ENCODE assay signal across 2 cellular contexts in genomic region chr22:26681395-26681821, GRCh38.
TF ChIP-seq lines count a peak whose summit lies in the region.

No MANE protein-coding gene starts in this region.

TF ChIP-seq in SK-N-SH treated with all-trans-retinoic acid at 6 μM for 48 hours, 23 proteins besides CTCF, POLR2A, EP300 and RAD21 (continued from another document):
- TF ChIP-seq, protein P1, sequence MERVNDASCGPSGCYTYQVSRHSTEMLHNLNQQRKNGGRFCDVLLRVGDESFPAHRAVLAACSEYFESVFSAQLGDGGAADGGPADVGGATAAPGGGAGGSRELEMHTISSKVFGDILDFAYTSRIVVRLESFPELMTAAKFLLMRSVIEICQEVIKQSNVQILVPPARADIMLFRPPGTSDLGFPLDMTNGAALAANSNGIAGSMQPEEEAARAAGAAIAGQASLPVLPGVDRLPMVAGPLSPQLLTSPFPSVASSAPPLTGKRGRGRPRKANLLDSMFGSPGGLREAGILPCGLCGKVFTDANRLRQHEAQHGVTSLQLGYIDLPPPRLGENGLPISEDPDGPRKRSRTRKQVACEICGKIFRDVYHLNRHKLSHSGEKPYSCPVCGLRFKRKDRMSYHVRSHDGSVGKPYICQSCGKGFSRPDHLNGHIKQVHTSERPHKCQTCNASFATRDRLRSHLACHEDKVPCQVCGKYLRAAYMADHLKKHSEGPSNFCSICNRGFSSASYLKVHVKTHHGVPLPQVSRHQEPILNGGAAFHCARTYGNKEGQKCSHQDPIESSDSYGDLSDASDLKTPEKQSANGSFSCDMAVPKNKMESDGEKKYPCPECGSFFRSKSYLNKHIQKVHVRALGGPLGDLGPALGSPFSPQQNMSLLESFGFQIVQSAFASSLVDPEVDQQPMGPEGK (CRISPR knock-in tag; IDR thresholded peaks at IDR 0.05; ENCODE audit: borderline replicate concordance) = no peak
- TF ChIP-seq ZNF565 (CRISPR knock-in tag; conservative IDR thresholded peaks at IDR 0.05; ENCODE audit: low read depth) (no peak), ARNTL (CRISPR knock-in tag; IDR thresholded peaks at IDR 0.05; ENCODE audit: borderline replicate concordance, low read depth) (no peak), TOX (CRISPR knock-in tag; IDR thresholded peaks at IDR 0.05; ENCODE audit: borderline replicate concordance) (no peak), ZFP30 (CRISPR knock-in tag; IDR thresholded peaks at IDR 0.05) (no peak), CSDC2 (CRISPR knock-in tag; IDR thresholded peaks at IDR 0.05) (no peak), TSHZ2 (CRISPR knock-in tag; IDR thresholded peaks at IDR 0.05) (no peak), PPARA (CRISPR knock-in tag; IDR thresholded peaks at IDR 0.05; ENCODE audit: borderline replicate concordance) (no peak), ZNF70 (CRISPR knock-in tag; IDR thresholded peaks at IDR 0.05) (no peak), ESRRG (CRISPR knock-in tag; IDR thresholded peaks at IDR 0.05) (no peak)
- TF ChIP-seq, protein P2, sequence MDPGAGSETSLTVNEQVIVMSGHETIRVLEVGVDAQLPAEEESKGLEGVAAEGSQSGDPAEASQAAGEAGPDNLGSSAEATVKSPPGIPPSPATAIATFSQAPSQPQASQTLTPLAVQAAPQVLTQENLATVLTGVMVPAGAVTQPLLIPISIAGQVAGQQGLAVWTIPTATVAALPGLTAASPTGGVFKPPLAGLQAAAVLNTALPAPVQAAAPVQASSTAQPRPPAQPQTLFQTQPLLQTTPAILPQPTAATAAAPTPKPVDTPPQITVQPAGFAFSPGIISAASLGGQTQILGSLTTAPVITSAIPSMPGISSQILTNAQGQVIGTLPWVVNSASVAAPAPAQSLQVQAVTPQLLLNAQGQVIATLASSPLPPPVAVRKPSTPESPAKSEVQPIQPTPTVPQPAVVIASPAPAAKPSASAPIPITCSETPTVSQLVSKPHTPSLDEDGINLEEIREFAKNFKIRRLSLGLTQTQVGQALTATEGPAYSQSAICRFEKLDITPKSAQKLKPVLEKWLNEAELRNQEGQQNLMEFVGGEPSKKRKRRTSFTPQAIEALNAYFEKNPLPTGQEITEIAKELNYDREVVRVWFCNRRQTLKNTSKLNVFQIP (CRISPR knock-in tag; IDR thresholded peaks at IDR 0.05; ENCODE audit: borderline replicate concordance, low read depth) = no peak

TF ChIP-seq in SK-N-SH, 30 proteins besides CTCF, POLR2A, EP300 and RAD21 (continued from another document):
- no peak for TF ChIP-seq FOXM1 (IDR thresholded peaks at IDR 0.05; ENCODE audit: low read depth)
- no peak for TF ChIP-seq REST (IDR thresholded peaks at IDR 0.05; ENCODE audit: low read depth, low read length)
- no peak for TF ChIP-seq MXI1 (IDR thresholded peaks at IDR 0.05; ENCODE audit: low read depth, low read length)
- no peak for TF ChIP-seq POLR2AphosphoS5 (IDR thresholded peaks at IDR 0.05; ENCODE audit: low read depth, low read length)
- no peak for TF ChIP-seq NRF1 (IDR thresholded peaks at IDR 0.05; ENCODE audit: low read depth, low read length)
- TF ChIP-seq, protein P3, sequence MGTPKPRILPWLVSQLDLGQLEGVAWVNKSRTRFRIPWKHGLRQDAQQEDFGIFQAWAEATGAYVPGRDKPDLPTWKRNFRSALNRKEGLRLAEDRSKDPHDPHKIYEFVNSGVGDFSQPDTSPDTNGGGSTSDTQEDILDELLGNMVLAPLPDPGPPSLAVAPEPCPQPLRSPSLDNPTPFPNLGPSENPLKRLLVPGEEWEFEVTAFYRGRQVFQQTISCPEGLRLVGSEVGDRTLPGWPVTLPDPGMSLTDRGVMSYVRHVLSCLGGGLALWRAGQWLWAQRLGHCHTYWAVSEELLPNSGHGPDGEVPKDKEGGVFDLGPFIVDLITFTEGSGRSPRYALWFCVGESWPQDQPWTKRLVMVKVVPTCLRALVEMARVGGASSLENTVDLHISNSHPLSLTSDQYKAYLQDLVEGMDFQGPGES (IDR thresholded peaks at IDR 0.05; ENCODE audit: low read depth, low read length) = no peak
- TF ChIP-seq TEAD4 (IDR thresholded peaks at IDR 0.05; ENCODE audit: borderline replicate concordance, insufficient read depth) = no peak
- TF ChIP-seq FOSL2 (IDR thresholded peaks at IDR 0.05; ENCODE audit: borderline replicate concordance, low read depth) = no peak
- no peak for TF ChIP-seq RCOR1 (IDR thresholded peaks at IDR 0.05; ENCODE audit: low read length)
- no peak for TF ChIP-seq RFX5 (IDR thresholded peaks at IDR 0.05; ENCODE audit: low read length)
- TF ChIP-seq MEF2A (IDR thresholded peaks at IDR 0.05; ENCODE audit: borderline replicate concordance, low read depth) = no peak
- no peak for TF ChIP-seq EZH2phosphoT487 (IDR thresholded peaks at IDR 0.05; ENCODE audit: borderline replicate concordance, low read depth)
- no peak for TF ChIP-seq MAX (IDR thresholded peaks at IDR 0.05; ENCODE audit: low read depth)
- no peak for TF ChIP-seq SMC3 (IDR thresholded peaks at IDR 0.05; ENCODE audit: low read depth, low read length)
- no peak for TF ChIP-seq TAF1 (IDR thresholded peaks at IDR 0.05; ENCODE audit: borderline replicate concordance, low read depth, low read length)
- no peak for TF ChIP-seq ELF1 (IDR thresholded peaks at IDR 0.05)
TF ChIP-seq in SK-N-SH: peak in this region for 0.
